8 cellular contexts compared by ENCODE assay signal in genomic region chr9:36136277-36136893, GRCh38. TPM values are rescaled to one million over a fixed set of nuclear protein-coding genes. Genes with fewer than 3 reads are reported as not detected.
A peak's percentile ranks its signal among the peaks of the same experiment; 100 is the strongest.
DNase-seq lines count a peak whose midpoint lies in the region; ATAC-seq and TF ChIP-seq lines count a peak whose summit lies in the region.

GLIPR2 (plus strand) TSS chr9:36136733; CDS start chr9:36136779, 46 bp downstream.

- DNase-seq in G401 (ENCODE audit: low spot score) (peak; percentile 52), KBM-7 (peak; percentile 57), T-helper 9 cell (peak; percentile 69), astrocyte of the cerebellum (ENCODE audit: low read depth) (no peak), hippocampal formation (lab: John Stamatoyannopoulos, UW) (peak; percentile 60 to 80), retinal pigment epithelial cell (ENCODE audit: low read depth) (no peak), DMS153 (lab: John Stamatoyannopoulos, UW) (no peak)

- H3K4me3 ChIP-seq in astrocyte of the cerebellum (ENCODE audit: low read depth, low read length) (peak within 1 kb of the TSS; percentile 57), retinal pigment epithelial cell (ENCODE audit: low read length) (peak within 1 kb of the TSS; percentile 61)

- TF ChIP-seq CTCF in astrocyte of the cerebellum (IDR thresholded peaks at IDR 0.05; ENCODE audit: low read depth, low read length, missing control alignments), result peak; percentile 10
- TF ChIP-seq CTCF in retinal pigment epithelial cell (conservative IDR thresholded peaks at IDR 0.05; ENCODE audit: low read depth, low read length), result no peak

- peak; percentile 94 for ATAC-seq in GM21576 (IDR thresholded peaks at IDR 0.05; ENCODE audit: unreplicated experiment)

- in situ Hi-C loops in G401 (cut with HindIII; ENCODE audit: low sequenced_read_pairs), result no loop called here
- in situ Hi-C loops in KBM-7 (cut with MboI; ENCODE audit: low pct_unique_long_range_greater_than_20kb, low sequenced_read_pairs), result no loop called here
- in situ Hi-C loops in astrocyte of the cerebellum (cut with HindIII; ENCODE audit: low sequenced_read_pairs), result no loop called here

RNA-seq across cellular contexts. Expression of gene GLIPR2, which starts in this region (rescaled TPM):
- 15.0 and 19.8 TPM in 2 replicates for total RNA-seq in G401 (2014; rRNA removed; shearing (Covaris generic))

Comparison
In these comparisons a context has a peak if more than half of its experiments do, and no peak if none do; other contexts are left out.
1. DNase-seq: peak in G401 (single experiment), KBM-7 (single experiment), T-helper 9 cell (single experiment) and hippocampal formation (2 of 2); none in astrocyte of the cerebellum (single experiment), retinal pigment epithelial cell (single experiment) and DMS153 (single experiment).